20 cellular contexts compared by ENCODE assay signal in the genomic region with DNA sequence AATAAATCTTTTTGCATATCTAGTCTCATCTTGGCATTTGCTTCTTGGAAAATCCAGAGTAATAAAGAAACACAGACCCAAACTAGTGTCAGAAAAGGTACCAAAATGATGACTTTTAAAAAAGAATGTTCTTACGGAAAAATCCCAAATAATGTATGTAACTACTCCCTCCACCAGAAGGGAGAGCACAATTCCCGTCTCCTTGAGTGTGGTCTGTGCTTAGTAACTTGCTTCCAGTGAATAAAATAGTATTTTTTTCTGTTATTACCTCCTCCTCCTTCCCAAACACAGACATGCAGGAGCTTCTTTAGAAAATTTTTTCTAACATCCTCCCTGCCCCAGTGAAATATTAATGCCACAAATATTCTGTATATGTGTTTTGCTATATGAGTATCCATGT.
DNase-seq lines count a peak whose midpoint lies in the region; TF ChIP-seq lines count a peak whose summit lies in the region.
"Had no signal": no experiment of that assay in that cellular context is flagged by ENCODE, and none has a peak within 500 bp of the region (broad histone marks: within the 10 kb centered on the region; RNA-seq: fewer than 3 reads in every experiment).

No MANE protein-coding gene starts in this region.

- H3K36me3 ChIP-seq in Karpas-422 (ENCODE audit: insufficient read depth, low read length) = no peaks in the 10 kb centered on the region

- H3K27ac ChIP-seq in Karpas-422 (ENCODE audit: low read length) = no peak overlapping the region
- H3K27ac ChIP-seq: A549 had no signal

- H3K27me3 ChIP-seq in Karpas-422 (ENCODE audit: low read length) = no peaks in the 10 kb centered on the region

- H3K4me2 ChIP-seq in Karpas-422 (ENCODE audit: low read depth, low read length, poor library complexity, severe bottlenecking) = no peak overlapping the region
- H3K4me2 ChIP-seq: A549 had no signal

- no peak overlapping the region for H3K9ac ChIP-seq in Karpas-422 (ENCODE audit: low read length)

- H3K4me1 ChIP-seq in Karpas-422 (ENCODE audit: low read length) = no peaks in the 10 kb centered on the region
- H3K4me1 ChIP-seq: A549 had no signal

- no peaks in the 10 kb centered on the region for H3K4me1 Mint-ChIP-seq in osteocyte (ENCODE audit: unreplicated experiment)
- H3K4me1 Mint-ChIP-seq: CD8-positive, alpha-beta memory T cell had no signal

- no peak overlapping the region for H3K27ac Mint-ChIP-seq in osteocyte (ENCODE audit: unreplicated experiment)
- H3K27ac Mint-ChIP-seq: CD8-positive, alpha-beta memory T cell had no signal

- H3K9me3 ChIP-seq in Karpas-422 (ENCODE audit: low read length) = peaks cover 4% of the 10 kb centered on the region; the same call in 1 of the 2 replicates
- H3K9me3 ChIP-seq: A549 had no signal

- DNase-seq in EH (ENCODE audit: low read depth) (peak; percentile 3), astrocyte of the spinal cord (ENCODE audit: low read depth, low spot score) (no peak), fibroblast of mammary gland (ENCODE audit: low read depth) (peak; percentile 35), osteocyte (ENCODE audit: extremely low spot score, unreplicated experiment) (no peak), NCI-H1417 (lab: John Stamatoyannopoulos, UW) (no peak), iPS-NIHi7 (ENCODE audit: extremely low spot score) (no peak), Karpas-422 (no peak)
- DNase-seq: C1 segment of cervical spinal cord; CD8-positive, alpha-beta memory T cell; DMS79; NCI-H1105; NCI-H1694; NCI-H2107; NCI-H2227 treated with DMSO at 0.1 percent for 48 hours; NCI-H510A treated with DMSO at 0.1 percent for 48 hours; NCI-H82; OCI-M1; Right ventricle myocardium superior had no signal

- H3K4me3 Mint-ChIP-seq in osteocyte (ENCODE audit: unreplicated experiment) = no peak overlapping the region
- H3K4me3 Mint-ChIP-seq: CD8-positive, alpha-beta memory T cell had no signal

- no peak overlapping the region for H2AFZ ChIP-seq in Karpas-422 (ENCODE audit: low read length)

- H3K79me2 ChIP-seq in Karpas-422 (ENCODE audit: low read length) = no peaks in the 10 kb centered on the region

- H3K9me3 Mint-ChIP-seq in osteocyte (ENCODE audit: unreplicated experiment) = no peaks in the 10 kb centered on the region

- no peaks in the 10 kb centered on the region for H4K20me1 ChIP-seq in Karpas-422 (ENCODE audit: insufficient read depth, low read depth, low read length)

- H3K27me3 Mint-ChIP-seq in osteocyte (ENCODE audit: unreplicated experiment) = no peaks in the 10 kb centered on the region

- no peaks in the 10 kb centered on the region for H3K36me3 Mint-ChIP-seq in osteocyte (ENCODE audit: unreplicated experiment)
- H3K36me3 Mint-ChIP-seq: CD8-positive, alpha-beta memory T cell had no signal

- H3K4me3 ChIP-seq in astrocyte of the spinal cord (ENCODE audit: low read depth, low read length) (no peak overlapping the region), fibroblast of mammary gland (ENCODE audit: control insufficient read depth, low read depth, low read length) (no peak overlapping the region), Karpas-422 (ENCODE audit: low read length) (no peak overlapping the region)
- H3K4me3 ChIP-seq: A549, K562 had no signal

- H3K9me2 ChIP-seq in Karpas-422 (replicated peaks; ENCODE audit: insufficient read depth, low read length) = no peaks in the 10 kb centered on the region

- TF ChIP-seq CTCF in astrocyte of the spinal cord (IDR thresholded peaks at IDR 0.05; ENCODE audit: low read depth, low read length) (peak; percentile 12), fibroblast of mammary gland (conservative IDR thresholded peaks at IDR 0.05; ENCODE audit: control insufficient read depth, insufficient read depth, low read depth, low read length) (peak; percentile 26), osteocyte (IDR thresholded peaks at IDR 0.05) (peak; percentile 27)

- in situ Hi-C loops in astrocyte of the spinal cord (cut with HindIII; ENCODE audit: low sequenced_read_pairs) = no loop called here

Comparison
In these comparisons a context has a peak if more than half of its experiments do, and no peak if none do; other contexts are left out.
1. DNase-seq: peak in EH (single experiment) and fibroblast of mammary gland (single experiment); none in astrocyte of the spinal cord (single experiment), osteocyte (single experiment), NCI-H1417 (0 of 3), iPS-NIHi7 (single experiment) and Karpas-422 (single experiment).
2. Peak in every context shown above with its lines, with median percentiles within 50 percentile points of each other: CTCF ChIP-seq.